1 cellular context compared by ENCODE assay signal in genomic region chr10:128121750-128122412, GRCh38.
TF ChIP-seq lines count a peak whose summit lies in the region.

No MANE protein-coding gene starts in this region.

TF ChIP-seq in endothelial cell of umbilical vein, 7 proteins besides CTCF, POLR2A, EP300 and RAD21:
- TF ChIP-seq FOS (IDR thresholded peaks at IDR 0.05; ENCODE audit: borderline replicate concordance, insufficient read depth, low read length): no peak
- no peak for TF ChIP-seq MYC (IDR thresholded peaks at IDR 0.05; ENCODE audit: low read depth, low read length)
- no peak for TF ChIP-seq EZH2 (IDR thresholded peaks at IDR 0.05; ENCODE audit: borderline replicate concordance, low read depth, low read length, severe bottlenecking)
- no peak for TF ChIP-seq JUN (IDR thresholded peaks at IDR 0.05; ENCODE audit: borderline replicate concordance, insufficient read depth, insufficient read length, low read depth)
- TF ChIP-seq, protein P1, sequence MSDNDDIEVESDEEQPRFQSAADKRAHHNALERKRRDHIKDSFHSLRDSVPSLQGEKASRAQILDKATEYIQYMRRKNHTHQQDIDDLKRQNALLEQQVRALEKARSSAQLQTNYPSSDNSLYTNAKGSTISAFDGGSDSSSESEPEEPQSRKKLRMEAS (IDR thresholded peaks at IDR 0.05; ENCODE audit: insufficient read depth, insufficient read length): no peak
- no peak for TF ChIP-seq GATA2 (IDR thresholded peaks at IDR 0.05; ENCODE audit: insufficient read depth, insufficient read length, low read depth, low read length)
